Comparison of ENCODE assay signal across 8 cellular contexts in genomic region chr7:129825005-129825553, GRCh38.
DNase-seq lines count a peak whose midpoint lies in the region; ATAC-seq lines count a peak whose summit lies in the region.

No MANE protein-coding gene starts in this region.

- ATAC-seq in GM21528 (IDR thresholded peaks at IDR 0.05; ENCODE audit: low FRiP score, unreplicated experiment) = peak; percentile 46

- DNase-seq in EH (ENCODE audit: low read depth) (peak; percentile 58), HuH-7.5 (ENCODE audit: low spot score) (peak; percentile 58), OCI-M1 (lab: John Stamatoyannopoulos, UW) (peak; percentile 19), anterior cingulate cortex (lab: John Stamatoyannopoulos, UW) (peak in 52 of 58 donors; percentile 17 to 86 (median 62)), hypothalamus (lab: John Stamatoyannopoulos, UW) (peak in 34 of 51 donors; percentile 19 to 86 (median 50)), renal cortical epithelial cell (ENCODE audit: low read depth) (peak; percentile 47), SKM-1 (lab: John Stamatoyannopoulos, UW; ENCODE audit: unreplicated experiment) (no peak)
